ENCODE assay signal across 11 cellular contexts in the genomic region with DNA sequence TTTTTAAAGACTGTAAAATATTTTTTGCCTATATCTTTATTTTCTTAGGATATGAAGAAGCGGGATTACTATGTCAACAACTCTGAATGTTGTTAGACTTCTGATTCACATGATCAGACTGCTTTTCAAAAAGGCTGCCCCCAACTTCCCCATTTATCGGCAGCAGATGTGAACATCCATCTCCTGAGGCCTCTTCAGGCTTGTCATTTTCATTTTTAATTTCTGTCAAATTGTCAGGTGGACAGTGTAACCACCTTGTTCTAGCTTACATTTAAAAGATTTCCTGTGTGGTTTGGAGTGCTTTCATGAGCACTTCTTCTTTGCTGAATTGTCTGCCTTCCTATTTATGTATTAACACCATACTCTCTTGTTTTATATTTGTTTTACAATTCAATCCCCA.
A peak's percentile ranks its signal among the peaks of the same experiment; 100 is the strongest.
DNase-seq lines count a peak whose midpoint lies in the region; ATAC-seq and TF ChIP-seq lines count a peak whose summit lies in the region.
"Had no signal": no experiment of that assay in that cellular context is flagged by ENCODE, and none has a peak within 500 bp of the region (broad histone marks: within the 10 kb centered on the region; RNA-seq: fewer than 3 reads in every experiment).

No MANE protein-coding gene starts in this region.

- no peak for TF ChIP-seq POLR2A in erythroblast (IDR thresholded peaks at IDR 0.05; ENCODE audit: low read length)

- no peaks in the 10 kb centered on the region for H3K27me3 ChIP-seq in dorsolateral prefrontal cortex

- intact Hi-C loops in dorsolateral prefrontal cortex (cut with DNase I): no loop called here

- TF ChIP-seq CTCF in dorsolateral prefrontal cortex (IDR thresholded peaks at IDR 0.05 in 54 of 56, conservative IDR thresholded peaks at IDR 0.05 in 2 of 56; ENCODE audit: low read depth in 1 of 56, partially characterized antibody in 56 of 56) (no peak), glutamatergic neuron (IDR thresholded peaks at IDR 0.05; ENCODE audit: partially characterized antibody, unreplicated experiment) (no peak)

- no peak overlapping the region for H3K27ac Mint-ChIP-seq in activated T-helper 17 cell treated with anti-CD3 and anti-CD28 coated beads, Interleukin-2, amount 50 U/mL, for 72 hours
- H3K27ac Mint-ChIP-seq in glutamatergic neuron (ENCODE audit: unreplicated experiment): no peak overlapping the region
- H3K27ac Mint-ChIP-seq: activated T-helper 1 cell treated with anti-CD3 and anti-CD28 coated beads, Interleukin-12 subunit alpha, Interleukin-12 subunit beta, Interleukin-2, Interleukin-4 antibody, amounts not matched to agents 30 ng/mL and 10 ng/mL and 1 ng/mL, durations not matched to agents 14 hours and 24 hours and 36 hours; stimulated activated naive CD8-positive, alpha-beta T cell treated with anti-CD3 and anti-CD28 coated beads, Interleukin-15, amount 100 ng/mL, for 72 hours had no signal

- H3K4me3 ChIP-seq in dorsolateral prefrontal cortex: no peak overlapping the region

- peaks cover 25% of the 10 kb centered on the region for H3K4me1 Mint-ChIP-seq in activated T-helper 17 cell treated with anti-CD3 and anti-CD28 coated beads, Interleukin-2, amount 50 U/mL, for 72 hours
- no peaks in the 10 kb centered on the region for H3K4me1 Mint-ChIP-seq in glutamatergic neuron (ENCODE audit: low read depth, unreplicated experiment)

- no peaks in the 10 kb centered on the region for H3K9me3 Mint-ChIP-seq in activated T-helper 17 cell treated with anti-CD3 and anti-CD28 coated beads, Interleukin-2, amount 50 U/mL, for 72 hours
- H3K9me3 Mint-ChIP-seq in glutamatergic neuron (ENCODE audit: unreplicated experiment): no peaks in the 10 kb centered on the region
- H3K9me3 Mint-ChIP-seq: activated T-helper 1 cell treated with anti-CD3 and anti-CD28 coated beads, Interleukin-12 subunit alpha, Interleukin-12 subunit beta, Interleukin-2, Interleukin-4 antibody, amounts not matched to agents 30 ng/mL and 10 ng/mL and 1 ng/mL, durations not matched to agents 14 hours and 24 hours and 36 hours; stimulated activated naive CD8-positive, alpha-beta T cell treated with anti-CD3 and anti-CD28 coated beads, Interleukin-15, amount 100 ng/mL, for 72 hours had no signal

- H3K4me3 Mint-ChIP-seq in activated T-helper 17 cell treated with anti-CD3 and anti-CD28 coated beads, Interleukin-2, amount 50 U/mL, for 72 hours: peak overlapping the region; percentile 1
- H3K4me3 Mint-ChIP-seq in glutamatergic neuron (ENCODE audit: unreplicated experiment): no peak overlapping the region
- H3K4me3 Mint-ChIP-seq: activated T-helper 1 cell treated with anti-CD3 and anti-CD28 coated beads, Interleukin-12 subunit alpha, Interleukin-12 subunit beta, Interleukin-2, Interleukin-4 antibody, amounts not matched to agents 30 ng/mL and 10 ng/mL and 1 ng/mL, durations not matched to agents 14 hours and 24 hours and 36 hours had no signal

- peaks cover 83% of the 10 kb centered on the region for H3K36me3 Mint-ChIP-seq in activated T-helper 17 cell treated with anti-CD3 and anti-CD28 coated beads, Interleukin-2, amount 50 U/mL, for 72 hours (ENCODE audit: low read depth)
- H3K36me3 Mint-ChIP-seq in glutamatergic neuron (ENCODE audit: unreplicated experiment): no peaks in the 10 kb centered on the region

- DNase-seq in dorsolateral prefrontal cortex (no peak), NCI-H1436 treated with DMSO at 0.1 percent for 48 hours (lab: John Stamatoyannopoulos, UW) (no peak), erythroblast (lab: John Stamatoyannopoulos, UW) (no peak), glutamatergic neuron (no peak)
- DNase-seq: NCI-H446 treated with DMSO at 0.1 percent for 48 hours; stimulated activated naive CD8-positive, alpha-beta T cell treated with anti-CD3 and anti-CD28 coated beads, Interleukin-15, amount 100 ng/mL, for 72 hours had no signal

- H3K27ac ChIP-seq in dorsolateral prefrontal cortex: peak overlapping the region in 14 of 59 donors; percentile 1 to 83 (median 30)

- ATAC-seq in GM18498 (IDR thresholded peaks at IDR 0.05; ENCODE audit: unreplicated experiment): peak; percentile 82
- ATAC-seq in GM21423 (IDR thresholded peaks at IDR 0.05; ENCODE audit: unreplicated experiment): peak; percentile 77
- ATAC-seq in HG03442 (IDR thresholded peaks at IDR 0.05; ENCODE audit: unreplicated experiment): peak; percentile 75
- ATAC-seq in activated T-helper 17 cell treated with anti-CD3 and anti-CD28 coated beads, Interleukin-2, amount 50 U/mL, for 72 hours (replicated peaks): no peak
- ATAC-seq: stimulated activated naive CD8-positive, alpha-beta T cell treated with anti-CD3 and anti-CD28 coated beads, Interleukin-15, amount 100 ng/mL, for 72 hours had no signal

- H3K27me3 Mint-ChIP-seq in activated T-helper 17 cell treated with anti-CD3 and anti-CD28 coated beads, Interleukin-2, amount 50 U/mL, for 72 hours: no peaks in the 10 kb centered on the region
- H3K27me3 Mint-ChIP-seq in glutamatergic neuron (ENCODE audit: unreplicated experiment): no peaks in the 10 kb centered on the region
- H3K27me3 Mint-ChIP-seq: stimulated activated naive CD8-positive, alpha-beta T cell treated with anti-CD3 and anti-CD28 coated beads, Interleukin-15, amount 100 ng/mL, for 72 hours had no signal
